ENCODE assay signal across 31 cellular contexts in genomic region chr5:176704817-176705216, GRCh38.
"Had no signal": no experiment of that assay in that cellular context is flagged by ENCODE, and none has a peak within 500 bp of the region (broad histone marks: within the 10 kb centered on the region; RNA-seq: fewer than 3 reads in every experiment).

No MANE protein-coding gene starts in this region.

- H3K36me3 ChIP-seq: adrenal gland, colonic mucosa, esophagus squamous epithelium, gastroesophageal sphincter had no signal

- H3K4me1 Mint-ChIP-seq: activated CD4-positive, alpha-beta T cell treated with anti-CD3 and anti-CD28 coated beads for 36 hours; activated CD4-positive, alpha-beta T cell treated with anti-CD3 and anti-CD28 coated beads, Interleukin-2, amount 10 ng/mL, durations not matched to agents 24 days and 14 days; activated CD8-positive, alpha-beta memory T cell treated with anti-CD3 and anti-CD28 coated beads, Interleukin-2, amount 10 ng/mL, durations not matched to agents 7 days and 5 days; activated naive CD4-positive, alpha-beta T cell treated with anti-CD3 and anti-CD28 coated beads, Interleukin-2, amount 50 U/mL, for 24 hours; activated naive CD8-positive, alpha-beta T cell treated with anti-CD3 and anti-CD28 coated beads for 36 hours; activated naive CD8-positive, alpha-beta T cell treated with anti-CD3 and anti-CD28 coated beads, Interleukin-2, amount 50 U/mL, for 24 hours had no signal

- H3K9me3 Mint-ChIP-seq: activated CD4-positive, alpha-beta memory T cell treated with anti-CD3 and anti-CD28 coated beads for 36 hours; activated CD4-positive, alpha-beta T cell treated with anti-CD3 and anti-CD28 coated beads, Interleukin-2, amount 10 ng/mL, durations not matched to agents 24 days and 14 days; activated naive CD4-positive, alpha-beta T cell treated with anti-CD3 and anti-CD28 coated beads for 36 hours; activated naive CD4-positive, alpha-beta T cell treated with anti-CD3 and anti-CD28 coated beads, Interleukin-2, amount 50 U/mL, for 24 hours; activated naive CD8-positive, alpha-beta T cell treated with anti-CD3 and anti-CD28 coated beads for 36 hours; activated naive CD8-positive, alpha-beta T cell treated with anti-CD3 and anti-CD28 coated beads, Interleukin-2, amount 50 U/mL, for 24 hours; activated T-helper 1 cell treated with anti-CD3 and anti-CD28 coated beads, Interleukin-12 subunit alpha, Interleukin-12 subunit beta, Interleukin-2, Interleukin-4 antibody, amounts not matched to agents 30 ng/mL and 10 ng/mL and 1 ng/mL, durations not matched to agents 14 hours and 24 hours and 36 hours; activated T-helper 2 cell treated with anti-CD3 and anti-CD28 coated beads, Interferon-gamma antibody, Interleukin-2, Interleukin-4, amounts not matched to agents 10 μg/mL and 5 μg/mL and 100 μg/mL, durations not matched to agents 14 hours and 24 hours and 36 hours had no signal

- H3K9me3 ChIP-seq: adrenal gland, body of pancreas, colonic mucosa, esophagus squamous epithelium, gastroesophageal sphincter had no signal

- H3K36me3 Mint-ChIP-seq: activated CD4-positive, alpha-beta memory T cell treated with anti-CD3 and anti-CD28 coated beads for 36 hours; activated CD8-positive, alpha-beta memory T cell treated with anti-CD3 and anti-CD28 coated beads, Interleukin-2, amount 10 ng/mL, durations not matched to agents 7 days and 5 days; activated naive CD4-positive, alpha-beta T cell treated with anti-CD3 and anti-CD28 coated beads, Interleukin-2, amount 50 U/mL, for 24 hours; activated naive CD8-positive, alpha-beta T cell treated with anti-CD3 and anti-CD28 coated beads for 36 hours had no signal

- H3K4me3 ChIP-seq: adrenal gland, body of pancreas, colonic mucosa, esophagus squamous epithelium, gastroesophageal sphincter had no signal

- H3K27ac ChIP-seq: adrenal gland, body of pancreas, colonic mucosa, epithelial cell of prostate, esophagus squamous epithelium, gastroesophageal sphincter had no signal

- H3K4me1 ChIP-seq: adrenal gland, body of pancreas, colonic mucosa, esophagus squamous epithelium, gastroesophageal sphincter had no signal

- H3K27ac Mint-ChIP-seq: activated CD4-positive, alpha-beta memory T cell treated with anti-CD3 and anti-CD28 coated beads for 36 hours; activated CD4-positive, alpha-beta T cell treated with anti-CD3 and anti-CD28 coated beads for 36 hours; activated CD4-positive, alpha-beta T cell treated with anti-CD3 and anti-CD28 coated beads, Interleukin-2, amount 10 ng/mL, durations not matched to agents 24 days and 14 days; activated CD8-positive, alpha-beta memory T cell treated with anti-CD3 and anti-CD28 coated beads, Interleukin-2, amount 10 ng/mL, durations not matched to agents 7 days and 5 days; activated CD8-positive, alpha-beta T cell treated with anti-CD3 and anti-CD28 coated beads, Interleukin-2, amount 10 ng/mL, durations not matched to agents 7 days and 5 days; activated naive CD4-positive, alpha-beta T cell treated with anti-CD3 and anti-CD28 coated beads for 36 hours; activated naive CD4-positive, alpha-beta T cell treated with anti-CD3 and anti-CD28 coated beads, Interleukin-2, amount 50 U/mL, for 24 hours; activated naive CD8-positive, alpha-beta T cell treated with anti-CD3 and anti-CD28 coated beads for 36 hours; activated naive CD8-positive, alpha-beta T cell treated with anti-CD3 and anti-CD28 coated beads, Interleukin-2, amount 50 U/mL, for 24 hours; activated T-helper 1 cell treated with anti-CD3 and anti-CD28 coated beads, Interleukin-12 subunit alpha, Interleukin-12 subunit beta, Interleukin-2, Interleukin-4 antibody, amounts not matched to agents 30 ng/mL and 10 ng/mL and 1 ng/mL, durations not matched to agents 14 hours and 24 hours and 36 hours; activated T-helper 2 cell treated with anti-CD3 and anti-CD28 coated beads, Interferon-gamma antibody, Interleukin-2, Interleukin-4, amounts not matched to agents 10 μg/mL and 5 μg/mL and 100 μg/mL, durations not matched to agents 14 hours and 24 hours and 36 hours had no signal

- DNase-seq: activated CD4-positive, alpha-beta memory T cell treated with anti-CD3 and anti-CD28 coated beads for 36 hours; activated CD4-positive, alpha-beta T cell treated with anti-CD3 and anti-CD28 coated beads for 36 hours; activated CD4-positive, alpha-beta T cell treated with anti-CD3 and anti-CD28 coated beads, Interleukin-2, amount 10 ng/mL, durations not matched to agents 24 days and 14 days; activated CD4-positive, CD25-positive, alpha-beta regulatory T cell; activated CD4-positive, CD25-positive, alpha-beta regulatory T cell treated with anti-CD3 and anti-CD28 coated beads, Interleukin-2, amount 50 U/mL, for 72 hours; activated CD8-positive, alpha-beta memory T cell treated with anti-CD3 and anti-CD28 coated beads, Interleukin-2, amount 10 ng/mL, durations not matched to agents 7 days and 5 days; activated CD8-positive, alpha-beta memory T cell treated with anti-CD3 and anti-CD28 coated beads, Interleukin-2, amount 50 U/mL, for 4 hours; activated CD8-positive, alpha-beta T cell treated with anti-CD3 and anti-CD28 coated beads, Interleukin-2, amount 10 ng/mL, durations not matched to agents 7 days and 5 days; activated effector memory CD4-positive, alpha-beta T cell treated with anti-CD3 and anti-CD28 coated beads, Interleukin-2, amount 50 U/mL, for 16 hours; activated naive CD4-positive, alpha-beta T cell treated with anti-CD3 and anti-CD28 coated beads for 36 hours; activated naive CD8-positive, alpha-beta T cell treated with anti-CD3 and anti-CD28 coated beads for 36 hours; activated naive CD8-positive, alpha-beta T cell treated with anti-CD3 and anti-CD28 coated beads, Interleukin-2, amount 50 U/mL, for 24 hours; activated T-cell treated with anti-CD3 and anti-CD28 coated beads, Interleukin-2, amount 50 U/mL, for 1 hour; activated T-cell treated with anti-CD3 and anti-CD28 coated beads, Interleukin-2, amount 50 U/mL, for 48 hours; adrenal gland; amygdala; aorta; body of pancreas; caudate nucleus; colonic mucosa; effector CD8-positive, alpha-beta T cell; esophagus squamous epithelium; foreskin melanocyte; T-helper 2 cell had no signal

- H3K27me3 ChIP-seq: body of pancreas, colonic mucosa had no signal

- H3K4me3 Mint-ChIP-seq: activated CD4-positive, alpha-beta memory T cell treated with anti-CD3 and anti-CD28 coated beads for 36 hours; activated CD4-positive, alpha-beta T cell treated with anti-CD3 and anti-CD28 coated beads for 36 hours; activated CD4-positive, alpha-beta T cell treated with anti-CD3 and anti-CD28 coated beads, Interleukin-2, amount 10 ng/mL, durations not matched to agents 24 days and 14 days; activated CD8-positive, alpha-beta memory T cell treated with anti-CD3 and anti-CD28 coated beads, Interleukin-2, amount 10 ng/mL, durations not matched to agents 7 days and 5 days; activated CD8-positive, alpha-beta T cell treated with anti-CD3 and anti-CD28 coated beads, Interleukin-2, amount 10 ng/mL, durations not matched to agents 7 days and 5 days; activated naive CD4-positive, alpha-beta T cell treated with anti-CD3 and anti-CD28 coated beads for 36 hours; activated naive CD4-positive, alpha-beta T cell treated with anti-CD3 and anti-CD28 coated beads, Interleukin-2, amount 50 U/mL, for 24 hours; activated naive CD8-positive, alpha-beta T cell treated with anti-CD3 and anti-CD28 coated beads for 36 hours; activated naive CD8-positive, alpha-beta T cell treated with anti-CD3 and anti-CD28 coated beads, Interleukin-2, amount 50 U/mL, for 24 hours; activated T-helper 1 cell treated with anti-CD3 and anti-CD28 coated beads, Interleukin-12 subunit alpha, Interleukin-12 subunit beta, Interleukin-2, Interleukin-4 antibody, amounts not matched to agents 30 ng/mL and 10 ng/mL and 1 ng/mL, durations not matched to agents 14 hours and 24 hours and 36 hours had no signal

- FAIRE-seq: endometrium, endothelial cell of umbilical vein had no signal
